14 cellular contexts compared by ENCODE assay signal in genomic region chr16:86880316-86881117, GRCh38.
"Had no signal": no experiment of that assay in that cellular context is flagged by ENCODE, and none has a peak within 500 bp of the region (broad histone marks: within the 10 kb centered on the region; RNA-seq: fewer than 3 reads in every experiment).

No MANE protein-coding gene starts in this region.

- ATAC-seq: activated naive CD8-positive, alpha-beta T cell treated with anti-CD3 and anti-CD28 coated beads, Interleukin-2, amount 50 U/mL, for 24 hours; activated T-cell treated with anti-CD3 and anti-CD28 coated beads, Interleukin-2, amount 50 U/mL, for 72 hours; left colon; natural killer cell had no signal

- H3K4me3 Mint-ChIP-seq: activated CD4-positive, alpha-beta memory T cell treated with anti-CD3 and anti-CD28 coated beads, Interleukin-2, amount 10 ng/mL, durations not matched to agents 7 days and 5 days; activated naive CD8-positive, alpha-beta T cell treated with anti-CD3 and anti-CD28 coated beads, Interleukin-2, amount 50 U/mL, for 24 hours; activated T-cell treated with anti-CD3 and anti-CD28 coated beads, Interleukin-2, amount 50 U/mL, for 72 hours; dendritic cell treated with granulocyte-macrophage colony-stimulating factor and Interleukin-4, amounts not matched to agents 40 ng/mL and 50 ng/mL, for 4 days; natural killer cell; stimulated activated naive CD8-positive, alpha-beta T cell treated with anti-CD3 and anti-CD28 coated beads, Interleukin-15, Interleukin-2, amounts not matched to agents 100 ng/mL and 50 ng/mL, for 24 hours had no signal

- DNase-seq: activated CD4-positive, alpha-beta memory T cell treated with anti-CD3 and anti-CD28 coated beads, Interleukin-2, amount 10 ng/mL, durations not matched to agents 7 days and 5 days; activated CD4-positive, alpha-beta T cell treated with anti-CD3 and anti-CD28 coated beads for 1 hour; activated naive CD4-positive, alpha-beta T cell treated with Interleukin-2 at 50 U/mL for 16 hours; activated naive CD8-positive, alpha-beta T cell treated with anti-CD3 and anti-CD28 coated beads, Interleukin-2, amount 50 U/mL, for 24 hours; activated T-cell treated with anti-CD3 and anti-CD28 coated beads, Interleukin-2, amount 50 U/mL, for 72 hours; caudate nucleus; left colon; mammary epithelial cell; natural killer cell; sigmoid colon; stimulated activated CD4-positive, alpha-beta T cell treated with anti-CD3 and anti-CD28 coated beads, Interleukin-4, amount 100 ng/mL, for 1 hour; stimulated activated CD8-positive, alpha-beta memory T cell treated with anti-CD3 and anti-CD28 coated beads, Interleukin-4, amount 100 ng/mL, for 48 hours had no signal

- H3K36me3 ChIP-seq: sigmoid colon had no signal

- H3K27ac Mint-ChIP-seq: activated CD4-positive, alpha-beta memory T cell treated with anti-CD3 and anti-CD28 coated beads, Interleukin-2, amount 10 ng/mL, durations not matched to agents 7 days and 5 days; activated naive CD8-positive, alpha-beta T cell treated with anti-CD3 and anti-CD28 coated beads, Interleukin-2, amount 50 U/mL, for 24 hours; activated T-cell treated with anti-CD3 and anti-CD28 coated beads, Interleukin-2, amount 50 U/mL, for 72 hours; dendritic cell treated with granulocyte-macrophage colony-stimulating factor and Interleukin-4, amounts not matched to agents 40 ng/mL and 50 ng/mL, for 4 days; natural killer cell; stimulated activated naive CD8-positive, alpha-beta T cell treated with anti-CD3 and anti-CD28 coated beads, Interleukin-15, Interleukin-2, amounts not matched to agents 100 ng/mL and 50 ng/mL, for 24 hours had no signal

- H3K27ac ChIP-seq: sigmoid colon had no signal

- H3K9me3 ChIP-seq: sigmoid colon had no signal

- H3K4me1 Mint-ChIP-seq: activated CD4-positive, alpha-beta memory T cell treated with anti-CD3 and anti-CD28 coated beads, Interleukin-2, amount 10 ng/mL, durations not matched to agents 7 days and 5 days; activated naive CD8-positive, alpha-beta T cell treated with anti-CD3 and anti-CD28 coated beads, Interleukin-2, amount 50 U/mL, for 24 hours; natural killer cell had no signal

- H3K9me3 Mint-ChIP-seq: activated CD4-positive, alpha-beta memory T cell treated with anti-CD3 and anti-CD28 coated beads, Interleukin-2, amount 10 ng/mL, durations not matched to agents 7 days and 5 days; activated naive CD8-positive, alpha-beta T cell treated with anti-CD3 and anti-CD28 coated beads, Interleukin-2, amount 50 U/mL, for 24 hours; activated T-cell treated with anti-CD3 and anti-CD28 coated beads, Interleukin-2, amount 50 U/mL, for 72 hours; dendritic cell treated with granulocyte-macrophage colony-stimulating factor and Interleukin-4, amounts not matched to agents 40 ng/mL and 50 ng/mL, for 4 days; natural killer cell; stimulated activated naive CD8-positive, alpha-beta T cell treated with anti-CD3 and anti-CD28 coated beads, Interleukin-15, Interleukin-2, amounts not matched to agents 100 ng/mL and 50 ng/mL, for 24 hours had no signal

- H3K36me3 Mint-ChIP-seq: natural killer cell had no signal

- H3K4me3 ChIP-seq: sigmoid colon had no signal
